Comparison of ENCODE assay signal across 1 cellular context in genomic region chr2:152407204-152407721, GRCh38.
TF ChIP-seq lines count a peak whose summit lies in the region.

No MANE protein-coding gene starts in this region.

TF ChIP-seq in GM12878, 131 proteins besides CTCF, POLR2A, EP300 and RAD21 (continued from another document and continues in another):
- TF ChIP-seq, protein P1, sequence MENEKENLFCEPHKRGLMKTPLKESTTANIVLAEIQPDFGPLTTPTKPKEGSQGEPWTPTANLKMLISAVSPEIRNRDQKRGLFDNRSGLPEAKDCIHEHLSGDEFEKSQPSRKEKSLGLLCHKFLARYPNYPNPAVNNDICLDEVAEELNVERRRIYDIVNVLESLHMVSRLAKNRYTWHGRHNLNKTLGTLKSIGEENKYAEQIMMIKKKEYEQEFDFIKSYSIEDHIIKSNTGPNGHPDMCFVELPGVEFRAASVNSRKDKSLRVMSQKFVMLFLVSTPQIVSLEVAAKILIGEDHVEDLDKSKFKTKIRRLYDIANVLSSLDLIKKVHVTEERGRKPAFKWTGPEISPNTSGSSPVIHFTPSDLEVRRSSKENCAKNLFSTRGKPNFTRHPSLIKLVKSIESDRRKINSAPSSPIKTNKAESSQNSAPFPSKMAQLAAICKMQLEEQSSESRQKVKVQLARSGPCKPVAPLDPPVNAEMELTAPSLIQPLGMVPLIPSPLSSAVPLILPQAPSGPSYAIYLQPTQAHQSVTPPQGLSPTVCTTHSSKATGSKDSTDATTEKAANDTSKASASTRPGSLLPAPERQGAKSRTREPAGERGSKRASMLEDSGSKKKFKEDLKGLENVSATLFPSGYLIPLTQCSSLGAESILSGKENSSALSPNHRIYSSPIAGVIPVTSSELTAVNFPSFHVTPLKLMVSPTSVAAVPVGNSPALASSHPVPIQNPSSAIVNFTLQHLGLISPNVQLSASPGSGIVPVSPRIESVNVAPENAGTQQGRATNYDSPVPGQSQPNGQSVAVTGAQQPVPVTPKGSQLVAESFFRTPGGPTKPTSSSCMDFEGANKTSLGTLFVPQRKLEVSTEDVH (IDR thresholded peaks at IDR 0.05; ENCODE audit: low read depth, partially characterized antibody): no peak
- TF ChIP-seq POLR2AphosphoS5 (IDR thresholded peaks at IDR 0.05; ENCODE audit: low read length) (peak; percentile 81), PML (IDR thresholded peaks at IDR 0.05; ENCODE audit: low read length) (no peak), RFX5 (IDR thresholded peaks at IDR 0.05; ENCODE audit: low read depth, low read length) (no peak), RBBP5 (conservative IDR thresholded peaks at IDR 0.05) (no peak), SIN3A (IDR thresholded peaks at IDR 0.05; ENCODE audit: low read depth, low read length) (no peak), ZNF217 (IDR thresholded peaks at IDR 0.05) (no peak), ZNF384 (IDR thresholded peaks at IDR 0.05; ENCODE audit: borderline replicate concordance, low read depth, low read length) (peak; percentile 68), PAX8 (IDR thresholded peaks at IDR 0.05) (no peak), YBX1 (IDR thresholded peaks at IDR 0.05) (no peak), IRF5 (IDR thresholded peaks at IDR 0.05; ENCODE audit: borderline replicate concordance) (no peak), CBFB (IDR thresholded peaks at IDR 0.05; ENCODE audit: low read depth) (no peak), IRF4 (IDR thresholded peaks at IDR 0.05; ENCODE audit: low read depth, low read length) (0 out of 2 replicates have a peak, but pooled peaks have one; percentile 8), ATF3 (IDR thresholded peaks at IDR 0.05; ENCODE audit: borderline replicate concordance, extremely low read depth, low read depth, low read length) (no peak), TCF12 (IDR thresholded peaks at IDR 0.05; ENCODE audit: low read depth, low read length) (no peak), ZNF24 (IDR thresholded peaks at IDR 0.05) (no peak), NR2C1 (IDR thresholded peaks at IDR 0.05) (no peak), SMARCA5 (IDR thresholded peaks at IDR 0.05) (no peak), DPF2 (IDR thresholded peaks at IDR 0.05) (no peak), BACH1 (IDR thresholded peaks at IDR 0.05; ENCODE audit: borderline replicate concordance) (no peak; the same call in 1 of the 2 replicates), NFIC (IDR thresholded peaks at IDR 0.05; ENCODE audit: low read depth, low read length) (no peak), NFXL1 (IDR thresholded peaks at IDR 0.05; ENCODE audit: borderline replicate concordance) (no peak), E2F4 (IDR thresholded peaks at IDR 0.05; ENCODE audit: low read depth, low read length) (no peak), NR2C2 (IDR thresholded peaks at IDR 0.05; ENCODE audit: borderline replicate concordance, control insufficient read depth, insufficient read length, low read depth) (no peak), GABPA (IDR thresholded peaks at IDR 0.05; ENCODE audit: low read depth) (no peak), HDGF (IDR thresholded peaks at IDR 0.05) (no peak), YY1 (IDR thresholded peaks at IDR 0.05; ENCODE audit: low read depth, low read length) (no peak), MXI1 (IDR thresholded peaks at IDR 0.05; ENCODE audit: low read depth, low read length) (0 out of 2 replicates have a peak, but pooled peaks have one; percentile 20), RELA (IDR thresholded peaks at IDR 0.05; ENCODE audit: borderline replicate concordance, partially characterized antibody) (no peak), NFYA (IDR thresholded peaks at IDR 0.05; ENCODE audit: borderline replicate concordance, low read depth, low read length) (no peak), SPI1 (IDR thresholded peaks at IDR 0.05; ENCODE audit: borderline replicate concordance, insufficient read depth, low read depth, low read length) (no peak), TCF3 (IDR thresholded peaks at IDR 0.05; ENCODE audit: borderline replicate concordance, insufficient read depth, low read depth, low read length) (no peak), SRF (IDR thresholded peaks at IDR 0.05; ENCODE audit: low read depth in 2 of 2, low read length in 2 of 2) (no peak), SKIL (IDR thresholded peaks at IDR 0.05; ENCODE audit: low read depth, poor library complexity, severe bottlenecking) (no peak), ZNF622 (IDR thresholded peaks at IDR 0.05) (no peak), JUND (IDR thresholded peaks at IDR 0.05; ENCODE audit: low read depth, low read length) (no peak), CHD4 (IDR thresholded peaks at IDR 0.05) (no peak), IKZF2 (IDR thresholded peaks at IDR 0.05) (peak in 1 of 2 experiments; percentile 83)
- TF ChIP-seq, protein P2, sequence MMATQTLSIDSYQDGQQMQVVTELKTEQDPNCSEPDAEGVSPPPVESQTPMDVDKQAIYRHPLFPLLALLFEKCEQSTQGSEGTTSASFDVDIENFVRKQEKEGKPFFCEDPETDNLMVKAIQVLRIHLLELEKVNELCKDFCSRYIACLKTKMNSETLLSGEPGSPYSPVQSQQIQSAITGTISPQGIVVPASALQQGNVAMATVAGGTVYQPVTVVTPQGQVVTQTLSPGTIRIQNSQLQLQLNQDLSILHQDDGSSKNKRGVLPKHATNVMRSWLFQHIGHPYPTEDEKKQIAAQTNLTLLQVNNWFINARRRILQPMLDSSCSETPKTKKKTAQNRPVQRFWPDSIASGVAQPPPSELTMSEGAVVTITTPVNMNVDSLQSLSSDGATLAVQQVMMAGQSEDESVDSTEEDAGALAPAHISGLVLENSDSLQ (IDR thresholded peaks at IDR 0.05): peak; percentile 53; the same call in 1 of the 2 replicates
- TF ChIP-seq, protein P3, sequence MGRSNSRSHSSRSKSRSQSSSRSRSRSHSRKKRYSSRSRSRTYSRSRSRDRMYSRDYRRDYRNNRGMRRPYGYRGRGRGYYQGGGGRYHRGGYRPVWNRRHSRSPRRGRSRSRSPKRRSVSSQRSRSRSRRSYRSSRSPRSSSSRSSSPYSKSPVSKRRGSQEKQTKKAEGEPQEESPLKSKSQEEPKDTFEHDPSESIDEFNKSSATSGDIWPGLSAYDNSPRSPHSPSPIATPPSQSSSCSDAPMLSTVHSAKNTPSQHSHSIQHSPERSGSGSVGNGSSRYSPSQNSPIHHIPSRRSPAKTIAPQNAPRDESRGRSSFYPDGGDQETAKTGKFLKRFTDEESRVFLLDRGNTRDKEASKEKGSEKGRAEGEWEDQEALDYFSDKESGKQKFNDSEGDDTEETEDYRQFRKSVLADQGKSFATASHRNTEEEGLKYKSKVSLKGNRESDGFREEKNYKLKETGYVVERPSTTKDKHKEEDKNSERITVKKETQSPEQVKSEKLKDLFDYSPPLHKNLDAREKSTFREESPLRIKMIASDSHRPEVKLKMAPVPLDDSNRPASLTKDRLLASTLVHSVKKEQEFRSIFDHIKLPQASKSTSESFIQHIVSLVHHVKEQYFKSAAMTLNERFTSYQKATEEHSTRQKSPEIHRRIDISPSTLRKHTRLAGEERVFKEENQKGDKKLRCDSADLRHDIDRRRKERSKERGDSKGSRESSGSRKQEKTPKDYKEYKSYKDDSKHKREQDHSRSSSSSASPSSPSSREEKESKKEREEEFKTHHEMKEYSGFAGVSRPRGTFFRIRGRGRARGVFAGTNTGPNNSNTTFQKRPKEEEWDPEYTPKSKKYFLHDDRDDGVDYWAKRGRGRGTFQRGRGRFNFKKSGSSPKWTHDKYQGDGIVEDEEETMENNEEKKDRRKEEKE (IDR thresholded peaks at IDR 0.05): no peak
- TF ChIP-seq, protein P4, sequence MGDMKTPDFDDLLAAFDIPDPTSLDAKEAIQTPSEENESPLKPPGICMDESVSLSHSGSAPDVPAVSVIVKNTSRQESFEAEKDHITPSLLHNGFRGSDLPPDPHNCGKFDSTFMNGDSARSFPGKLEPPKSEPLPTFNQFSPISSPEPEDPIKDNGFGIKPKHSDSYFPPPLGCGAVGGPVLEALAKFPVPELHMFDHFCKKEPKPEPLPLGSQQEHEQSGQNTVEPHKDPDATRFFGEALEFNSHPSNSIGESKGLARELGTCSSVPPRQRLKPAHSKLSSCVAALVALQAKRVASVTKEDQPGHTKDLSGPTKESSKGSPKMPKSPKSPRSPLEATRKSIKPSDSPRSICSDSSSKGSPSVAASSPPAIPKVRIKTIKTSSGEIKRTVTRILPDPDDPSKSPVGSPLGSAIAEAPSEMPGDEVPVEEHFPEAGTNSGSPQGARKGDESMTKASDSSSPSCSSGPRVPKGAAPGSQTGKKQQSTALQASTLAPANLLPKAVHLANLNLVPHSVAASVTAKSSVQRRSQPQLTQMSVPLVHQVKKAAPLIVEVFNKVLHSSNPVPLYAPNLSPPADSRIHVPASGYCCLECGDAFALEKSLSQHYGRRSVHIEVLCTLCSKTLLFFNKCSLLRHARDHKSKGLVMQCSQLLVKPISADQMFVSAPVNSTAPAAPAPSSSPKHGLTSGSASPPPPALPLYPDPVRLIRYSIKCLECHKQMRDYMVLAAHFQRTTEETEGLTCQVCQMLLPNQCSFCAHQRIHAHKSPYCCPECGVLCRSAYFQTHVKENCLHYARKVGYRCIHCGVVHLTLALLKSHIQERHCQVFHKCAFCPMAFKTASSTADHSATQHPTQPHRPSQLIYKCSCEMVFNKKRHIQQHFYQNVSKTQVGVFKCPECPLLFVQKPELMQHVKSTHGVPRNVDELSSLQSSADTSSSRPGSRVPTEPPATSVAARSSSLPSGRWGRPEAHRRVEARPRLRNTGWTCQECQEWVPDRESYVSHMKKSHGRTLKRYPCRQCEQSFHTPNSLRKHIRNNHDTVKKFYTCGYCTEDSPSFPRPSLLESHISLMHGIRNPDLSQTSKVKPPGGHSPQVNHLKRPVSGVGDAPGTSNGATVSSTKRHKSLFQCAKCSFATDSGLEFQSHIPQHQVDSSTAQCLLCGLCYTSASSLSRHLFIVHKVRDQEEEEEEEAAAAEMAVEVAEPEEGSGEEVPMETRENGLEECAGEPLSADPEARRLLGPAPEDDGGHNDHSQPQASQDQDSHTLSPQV (IDR thresholded peaks at IDR 0.05): no peak
- TF ChIP-seq, protein P5, sequence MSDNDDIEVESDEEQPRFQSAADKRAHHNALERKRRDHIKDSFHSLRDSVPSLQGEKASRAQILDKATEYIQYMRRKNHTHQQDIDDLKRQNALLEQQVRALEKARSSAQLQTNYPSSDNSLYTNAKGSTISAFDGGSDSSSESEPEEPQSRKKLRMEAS (IDR thresholded peaks at IDR 0.05; ENCODE audit: low read depth, low read length): no peak
- TF ChIP-seq, protein P6, sequence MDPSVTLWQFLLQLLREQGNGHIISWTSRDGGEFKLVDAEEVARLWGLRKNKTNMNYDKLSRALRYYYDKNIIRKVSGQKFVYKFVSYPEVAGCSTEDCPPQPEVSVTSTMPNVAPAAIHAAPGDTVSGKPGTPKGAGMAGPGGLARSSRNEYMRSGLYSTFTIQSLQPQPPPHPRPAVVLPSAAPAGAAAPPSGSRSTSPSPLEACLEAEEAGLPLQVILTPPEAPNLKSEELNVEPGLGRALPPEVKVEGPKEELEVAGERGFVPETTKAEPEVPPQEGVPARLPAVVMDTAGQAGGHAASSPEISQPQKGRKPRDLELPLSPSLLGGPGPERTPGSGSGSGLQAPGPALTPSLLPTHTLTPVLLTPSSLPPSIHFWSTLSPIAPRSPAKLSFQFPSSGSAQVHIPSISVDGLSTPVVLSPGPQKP (IDR thresholded peaks at IDR 0.05; ENCODE audit: low read depth, low read length): no peak
